Comparison of ENCODE assay signal across 8 cellular contexts in the genomic region with DNA sequence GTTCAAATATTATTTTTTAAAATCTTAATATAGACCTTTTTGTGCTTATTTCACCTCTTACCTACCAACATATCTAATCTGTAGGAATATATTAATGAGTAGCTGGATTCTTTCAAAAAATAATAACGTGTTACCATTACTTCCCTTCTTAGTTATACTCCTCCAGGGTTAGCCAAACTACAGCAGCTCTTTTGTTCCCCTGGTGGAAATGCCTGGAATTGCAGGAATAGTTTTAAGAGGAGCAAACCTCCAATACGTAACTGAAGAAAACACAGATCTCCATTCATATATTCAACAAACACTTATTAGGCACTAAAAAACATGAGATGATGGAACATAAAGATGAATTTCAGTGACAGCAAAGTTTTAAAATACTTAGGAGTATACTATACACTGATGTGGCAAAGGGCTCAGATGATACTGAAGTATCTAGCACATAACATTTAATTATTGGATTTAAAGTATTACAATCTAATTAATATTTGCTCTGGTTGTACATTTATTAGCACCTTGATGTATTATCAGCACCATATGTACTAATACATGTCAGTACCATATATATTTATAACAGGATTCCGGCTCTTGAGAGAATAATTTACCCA.
DNase-seq lines count a peak whose midpoint lies in the region; ATAC-seq, FAIRE-seq and TF ChIP-seq lines count a peak whose summit lies in the region.

No MANE protein-coding gene starts in this region.

- H3K36me3 ChIP-seq in astrocyte (ENCODE audit: insufficient read depth, low read length) = no peaks in the 10 kb centered on the region

- no peak overlapping the region for H3K9ac ChIP-seq in astrocyte (ENCODE audit: low read length)

- H3K27me3 Mint-ChIP-seq in astrocyte (ENCODE audit: low read depth, unreplicated experiment) (no peaks in the 10 kb centered on the region), neural crest cell (ENCODE audit: low read depth) (no peaks in the 10 kb centered on the region)
- no peaks in the 10 kb centered on the region for H3K27me3 Mint-ChIP-seq in activated CD8-positive, alpha-beta memory T cell treated with anti-CD3 and anti-CD28 coated beads, Interleukin-2, amount 10 ng/mL, durations not matched to agents 7 days and 5 days

- H3K27ac ChIP-seq in astrocyte (ENCODE audit: low read depth, low read length) = no peak overlapping the region

- H3K4me3 ChIP-seq in Jurkat, Clone E6-1 (ENCODE audit: low read length) = no peak overlapping the region
- H3K4me3 ChIP-seq in astrocyte (ENCODE audit: insufficient read depth, low read depth, low read length) = no peak overlapping the region

- no peak overlapping the region for H2AFZ ChIP-seq in astrocyte (ENCODE audit: low read depth, low read length)

- no peak overlapping the region for H3K4me3 Mint-ChIP-seq in astrocyte (ENCODE audit: unreplicated experiment)
- H3K4me3 Mint-ChIP-seq in neural crest cell = no peak overlapping the region
- no peak overlapping the region for H3K4me3 Mint-ChIP-seq in activated CD8-positive, alpha-beta memory T cell treated with anti-CD3 and anti-CD28 coated beads, Interleukin-2, amount 10 ng/mL, durations not matched to agents 7 days and 5 days

- TF ChIP-seq CTCF in astrocyte (IDR thresholded peaks at IDR 0.05; ENCODE audit: insufficient read depth, low read depth, low read length) = peak; percentile 32
- peak; percentile 62 for TF ChIP-seq CTCF in neural crest cell (conservative IDR thresholded peaks at IDR 0.05)

- H3K4me1 ChIP-seq in astrocyte (ENCODE audit: insufficient read depth, low read length) = no peaks in the 10 kb centered on the region

- H3K27me3 ChIP-seq in astrocyte (ENCODE audit: insufficient read depth, low read length) = no peaks in the 10 kb centered on the region

- H3K4me1 Mint-ChIP-seq in astrocyte (ENCODE audit: low read depth, unreplicated experiment) (peaks cover 14% of the 10 kb centered on the region), neural crest cell (peaks cover 11% of the 10 kb centered on the region)
- no peaks in the 10 kb centered on the region for H3K4me1 Mint-ChIP-seq in activated CD8-positive, alpha-beta memory T cell treated with anti-CD3 and anti-CD28 coated beads, Interleukin-2, amount 10 ng/mL, durations not matched to agents 7 days and 5 days

- DNase-seq in NCI-H748 (lab: John Stamatoyannopoulos, UW; ENCODE audit: unreplicated experiment) (peak; percentile 21), NCI-H748 treated with DMSO at 0.1 percent for 48 hours (lab: John Stamatoyannopoulos, UW) (no peak), astrocyte (ENCODE audit: low read depth) (no peak), neural crest cell (ENCODE audit: low read depth, low spot score) (peak; percentile 3), retina (no peak)
- peak; percentile 21 for DNase-seq in Jurkat, Clone E6-1 (ENCODE audit: low read depth, low spot score)
- DNase-seq in activated CD8-positive, alpha-beta memory T cell treated with anti-CD3 and anti-CD28 coated beads, Interleukin-2, amount 10 ng/mL, durations not matched to agents 7 days and 5 days = no peak

- H3K9me3 Mint-ChIP-seq in astrocyte (ENCODE audit: unreplicated experiment) (no peaks in the 10 kb centered on the region), neural crest cell (no peaks in the 10 kb centered on the region)
- no peaks in the 10 kb centered on the region for H3K9me3 Mint-ChIP-seq in activated CD8-positive, alpha-beta memory T cell treated with anti-CD3 and anti-CD28 coated beads, Interleukin-2, amount 10 ng/mL, durations not matched to agents 7 days and 5 days (ENCODE audit: low read depth)

- no peak overlapping the region for H3K4me2 ChIP-seq in astrocyte (ENCODE audit: low read length)

- CTCF ChIA-PET in activated CD8-positive, alpha-beta memory T cell treated with anti-CD3 and anti-CD28 coated beads, Interleukin-2, amount 10 ng/mL, durations not matched to agents 7 days and 5 days (lab: Charles Lee) = no interaction called here

- H3K79me2 ChIP-seq in astrocyte (ENCODE audit: insufficient read depth, low read length) = no peaks in the 10 kb centered on the region

- H3K27ac Mint-ChIP-seq in astrocyte (ENCODE audit: unreplicated experiment) (no peak overlapping the region), neural crest cell (ENCODE audit: unreplicated experiment) (no peak overlapping the region)
- no peak overlapping the region for H3K27ac Mint-ChIP-seq in activated CD8-positive, alpha-beta memory T cell treated with anti-CD3 and anti-CD28 coated beads, Interleukin-2, amount 10 ng/mL, durations not matched to agents 7 days and 5 days

- FAIRE-seq in astrocyte (lab: Jason Lieb, UNC) = no peak

- no peaks in the 10 kb centered on the region for H3K36me3 Mint-ChIP-seq in astrocyte (ENCODE audit: low read depth, unreplicated experiment)
- H3K36me3 Mint-ChIP-seq in neural crest cell (ENCODE audit: low read depth) = no peaks in the 10 kb centered on the region
- no peaks in the 10 kb centered on the region for H3K36me3 Mint-ChIP-seq in activated CD8-positive, alpha-beta memory T cell treated with anti-CD3 and anti-CD28 coated beads, Interleukin-2, amount 10 ng/mL, durations not matched to agents 7 days and 5 days

- H4K20me1 ChIP-seq in astrocyte (ENCODE audit: insufficient read depth, low read length) = no peaks in the 10 kb centered on the region

- ATAC-seq in activated CD8-positive, alpha-beta memory T cell treated with anti-CD3 and anti-CD28 coated beads, Interleukin-2, amount 10 ng/mL, durations not matched to agents 7 days and 5 days = no peak
- ATAC-seq in HG03097 (IDR thresholded peaks at IDR 0.05; ENCODE audit: low FRiP score, unreplicated experiment) = no peak

- H3K9me3 ChIP-seq in astrocyte (ENCODE audit: insufficient read depth, low read depth, low read length) = no peaks in the 10 kb centered on the region

Comparison
In these comparisons a context has a peak if more than half of its experiments do, and no peak if none do; other contexts are left out.
1. DNase-seq: peak in NCI-H748 (single experiment), Jurkat, Clone E6-1 (single experiment) and neural crest cell (single experiment); none in NCI-H748 treated with DMSO at 0.1 percent for 48 hours (single experiment), astrocyte (single experiment), activated CD8-positive, alpha-beta memory T cell treated with anti-CD3 and anti-CD28 coated beads, Interleukin-2, amount 10 ng/mL, durations not matched to agents 7 days and 5 days (single experiment) and retina (single experiment).